24 cellular contexts compared by ENCODE assay signal in the genomic region with DNA sequence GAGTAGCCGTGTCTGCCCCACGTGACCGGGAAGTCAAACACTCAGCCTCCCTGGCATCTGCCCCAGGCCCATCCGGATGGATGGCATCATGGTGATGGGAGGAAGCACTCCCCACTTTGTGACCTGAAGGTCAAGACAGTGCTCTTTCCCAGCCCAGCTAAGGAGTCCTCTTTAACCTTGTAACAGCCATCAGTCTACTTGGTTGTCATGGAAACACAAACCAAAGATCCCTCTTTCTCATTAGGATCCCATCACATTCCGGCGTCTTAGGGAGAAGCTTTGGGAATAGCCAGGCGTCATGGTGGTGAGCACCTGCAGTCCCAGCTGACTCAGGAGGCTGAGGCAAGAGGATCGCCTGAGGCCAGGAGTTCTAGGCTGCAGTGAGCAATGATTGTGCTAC.
"Had no signal": no experiment of that assay in that cellular context is flagged by ENCODE, and none has a peak within 500 bp of the region (broad histone marks: within the 10 kb centered on the region; RNA-seq: fewer than 3 reads in every experiment).

No MANE protein-coding gene starts in this region.

- FAIRE-seq: endometrium, keratinocyte had no signal

- H3K4me1 ChIP-seq: colonic mucosa, gastrocnemius medialis had no signal

- DNase-seq: colonic mucosa; cortex of kidney; effector CD8-positive, alpha-beta T cell; effector memory CD8-positive, alpha-beta T cell; endodermal cell; erythroblast; esophagus squamous epithelium; foreskin fibroblast; foreskin melanocyte; gastrocnemius medialis; glutamatergic neuron; heart right ventricle; hypothalamus; immature natural killer cell; left cardiac atrium; left lung; left ventricle myocardium superior; lower lobe of right lung; mesenchymal stem cell; naive thymus-derived CD4-positive, alpha-beta T cell had no signal

- H3K4me3 ChIP-seq: colonic mucosa, esophagus squamous epithelium, gastrocnemius medialis, heart right ventricle, left lung, lower lobe of right lung had no signal

- H3K36me3 ChIP-seq: colonic mucosa, esophagus squamous epithelium, gastrocnemius medialis, heart right ventricle, left lung, lower lobe of right lung had no signal

- H3K9me3 ChIP-seq: colonic mucosa, esophagus squamous epithelium, gastrocnemius medialis, heart right ventricle, left lung, lower lobe of right lung had no signal

- ATAC-seq: effector memory CD8-positive, alpha-beta T cell; esophagus mucosa; gastrocnemius medialis; heart right ventricle; left cardiac atrium; left lung; left ventricle myocardium superior; lower lobe of right lung; naive thymus-derived CD4-positive, alpha-beta T cell had no signal

- H3K27me3 ChIP-seq: colonic mucosa had no signal

- H3K27ac ChIP-seq: colonic mucosa, epithelial cell of prostate, esophagus squamous epithelium, gastrocnemius medialis, heart right ventricle, left lung, lower lobe of right lung had no signal
